8 cellular contexts compared by ENCODE assay signal in the genomic region with DNA sequence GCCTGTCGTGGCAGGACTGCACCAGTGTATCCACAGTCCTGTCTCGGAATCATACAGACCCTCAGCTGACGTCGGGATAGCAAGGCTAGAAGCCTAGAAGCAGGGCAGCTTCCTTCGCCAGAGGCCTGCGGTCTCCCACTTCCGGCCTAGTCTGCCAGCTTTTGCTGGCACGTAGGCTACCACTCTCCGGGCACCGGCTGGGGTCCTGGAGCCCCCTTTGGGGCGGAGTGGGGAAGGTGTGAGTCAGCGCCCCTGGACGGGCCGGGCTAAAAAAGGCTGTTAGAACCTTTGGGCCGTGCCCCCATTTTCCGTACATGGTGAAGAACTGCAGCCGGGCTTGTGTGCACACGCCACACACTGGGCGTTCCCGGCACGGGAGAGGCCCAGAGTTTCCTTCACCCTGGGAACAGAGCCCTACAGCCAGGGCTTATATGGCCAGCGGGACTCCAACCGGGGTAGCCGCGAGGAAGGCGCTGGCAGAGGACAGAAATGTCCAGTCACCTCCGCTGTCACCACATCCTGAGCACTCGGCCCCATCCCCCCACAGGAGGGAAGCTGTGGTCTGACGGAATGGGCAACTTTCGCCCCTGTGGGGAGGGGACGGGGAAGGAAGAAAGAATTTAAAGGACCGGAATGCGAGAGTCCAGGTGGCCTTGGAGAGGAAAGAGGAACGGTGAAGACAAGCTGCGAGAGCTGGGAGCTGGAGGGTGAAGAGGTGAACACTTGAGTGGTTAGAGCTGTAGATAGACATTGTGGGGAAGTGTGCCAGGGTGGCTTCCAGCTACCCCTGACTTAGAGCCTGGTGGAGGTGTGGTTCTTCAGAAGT.
DNase-seq lines count a peak whose midpoint lies in the region; ATAC-seq and TF ChIP-seq lines count a peak whose summit lies in the region.

No MANE protein-coding gene starts in this region.

- H4K20me1 ChIP-seq in DOHH2 (ENCODE audit: control insufficient read depth, insufficient read depth, low read depth, low read length): no peaks in the 10 kb centered on the region

- H3K36me3 ChIP-seq in DOHH2 (ENCODE audit: control insufficient read depth, low read length): no peaks in the 10 kb centered on the region
- no peaks in the 10 kb centered on the region for H3K36me3 ChIP-seq in RWPE2 (ENCODE audit: low read depth)

- H3K9me2 ChIP-seq in DOHH2 (replicated peaks; ENCODE audit: control insufficient read depth, low read length): no peaks in the 10 kb centered on the region

- H3F3A ChIP-seq in DOHH2 (ENCODE audit: control insufficient read depth, insufficient read depth): peaks cover 6% of the 10 kb centered on the region

- no peaks in the 10 kb centered on the region for H3K9me3 ChIP-seq in DOHH2 (ENCODE audit: control insufficient read depth, insufficient read depth, low read length)
- H3K9me3 ChIP-seq in RWPE2 (ENCODE audit: severe bottlenecking): no peaks in the 10 kb centered on the region

- H3K27me3 ChIP-seq in DOHH2 (ENCODE audit: control insufficient read depth, low read length): no peaks in the 10 kb centered on the region
- H3K27me3 ChIP-seq in RWPE2 (ENCODE audit: insufficient read depth, poor library complexity, severe bottlenecking): no peaks in the 10 kb centered on the region

- intact Hi-C loops in head of caudate nucleus (cut with DNase I): no loop called here

- H3K4me3 ChIP-seq in DOHH2 (ENCODE audit: low read length) (peak overlapping the region; percentile 62), RWPE2 (ENCODE audit: severe bottlenecking) (peak overlapping the region; percentile 26)

- DNase-seq in RWPE2 (ENCODE audit: low spot score) (no peak), head of caudate nucleus (peak in 26 of 42 donors; percentile 15 to 62 (median 36)), pons (ENCODE audit: low spot score) (peak; percentile 35), COLO829 (ENCODE audit: low spot score) (no peak)
- peak in 3 of 4 experiments; percentile 5 to 34 (median 10) for DNase-seq in activated naive CD4-positive, alpha-beta T cell (lab: John Stamatoyannopoulos, UW)

- peaks cover 45% of the 10 kb centered on the region for H3K4me1 ChIP-seq in DOHH2 (ENCODE audit: control insufficient read depth, low read length)
- peaks cover 6% of the 10 kb centered on the region for H3K4me1 ChIP-seq in RWPE2 (ENCODE audit: insufficient read depth, poor library complexity, severe bottlenecking)

- peak; percentile 28 for ATAC-seq in HG03097 (IDR thresholded peaks at IDR 0.05; ENCODE audit: low FRiP score, unreplicated experiment)
- ATAC-seq in RWPE2 (ENCODE audit: low read depth): peak; percentile 47
- ATAC-seq in GM21526 (IDR thresholded peaks at IDR 0.05; ENCODE audit: low FRiP score, unreplicated experiment): no peak

- no peaks in the 10 kb centered on the region for H3K79me2 ChIP-seq in DOHH2 (ENCODE audit: control insufficient read depth, low read length)

- H3K27ac ChIP-seq in DOHH2 (ENCODE audit: low read depth, low read length): peak overlapping the region; percentile 65
- peak overlapping the region; percentile 99 for H3K27ac ChIP-seq in RWPE2 (ENCODE audit: poor library complexity, severe bottlenecking)

- TF ChIP-seq CTCF in DOHH2 (IDR thresholded peaks at IDR 0.05; ENCODE audit: low read depth, low read length, poor library complexity, severe bottlenecking): no peak
- TF ChIP-seq CTCF in RWPE2 (IDR thresholded peaks at IDR 0.05; ENCODE audit: poor library complexity, severe bottlenecking): no peak

- peak overlapping the region; percentile 65 for H3K4me2 ChIP-seq in DOHH2 (ENCODE audit: low read length)

Comparison
In these comparisons a context has a peak if more than half of its experiments do, and no peak if none do; other contexts are left out.
1. DNase-seq: peak in activated naive CD4-positive, alpha-beta T cell (3 of 4), head of caudate nucleus (26 of 42) and pons (single experiment); none in RWPE2 (single experiment) and COLO829 (single experiment).